Comparison of ENCODE assay signal across 14 cellular contexts in the genomic region with DNA sequence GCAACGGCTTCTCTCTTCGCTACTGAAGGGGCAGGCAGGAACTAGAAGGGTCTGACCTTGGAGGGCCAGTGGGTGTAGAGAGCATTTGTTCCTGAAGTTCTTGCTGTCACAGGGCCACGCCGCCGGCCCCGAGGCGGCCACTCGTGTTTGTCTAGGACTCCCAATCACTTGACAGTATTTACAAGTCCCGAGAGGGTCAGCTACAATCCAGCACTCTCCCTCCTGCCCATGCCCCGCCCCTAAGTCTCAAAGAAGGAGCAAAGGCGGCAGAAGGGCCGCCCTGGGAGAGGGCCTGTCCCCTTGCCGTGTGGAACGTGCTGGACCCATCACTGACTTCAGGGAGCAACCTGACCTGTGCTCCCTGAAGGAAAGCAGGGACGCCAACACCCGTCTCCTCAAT.
A peak's percentile ranks its signal among the peaks of the same experiment; 100 is the strongest.
DNase-seq lines count a peak whose midpoint lies in the region; ATAC-seq and TF ChIP-seq lines count a peak whose summit lies in the region.
"Had no signal": no experiment of that assay in that cellular context is flagged by ENCODE, and none has a peak within 500 bp of the region (broad histone marks: within the 10 kb centered on the region; RNA-seq: fewer than 3 reads in every experiment).

No MANE protein-coding gene starts in this region.

- H3K27me3 ChIP-seq in left lung: no peaks in the 10 kb centered on the region

- H3K9me3 Mint-ChIP-seq in HFFc6: no peaks in the 10 kb centered on the region
- H3K9me3 Mint-ChIP-seq in stimulated activated effector memory CD8-positive, alpha-beta T cell treated with anti-CD3 and anti-CD28 coated beads, Interleukin-12 subunit alpha, Interleukin-12 subunit beta, amount 100 ng/mL, for 72 hours: no peaks in the 10 kb centered on the region

- peaks cover 41% of the 10 kb centered on the region for H3K4me1 Mint-ChIP-seq in HFFc6 (ENCODE audit: low read depth)
- peaks cover 16% of the 10 kb centered on the region for H3K4me1 Mint-ChIP-seq in stimulated activated effector memory CD8-positive, alpha-beta T cell treated with anti-CD3 and anti-CD28 coated beads, Interleukin-12 subunit alpha, Interleukin-12 subunit beta, amount 100 ng/mL, for 72 hours

- 0 out of 2 replicates have a peak overlapping the region, but pooled peaks have one; percentile 7 for H3K27ac Mint-ChIP-seq in HFFc6
- peak overlapping the region; percentile 81 for H3K27ac Mint-ChIP-seq in stimulated activated effector memory CD8-positive, alpha-beta T cell treated with anti-CD3 and anti-CD28 coated beads, Interleukin-12 subunit alpha, Interleukin-12 subunit beta, amount 100 ng/mL, for 72 hours

- H3K4me3 ChIP-seq in left lung: no peak overlapping the region

- ATAC-seq in left lung: peak; percentile 74
- ATAC-seq in stimulated activated effector memory CD8-positive, alpha-beta T cell treated with anti-CD3 and anti-CD28 coated beads, Interleukin-12 subunit alpha, Interleukin-12 subunit beta, amount 100 ng/mL, for 72 hours: no peak
- ATAC-seq in GM18868 (IDR thresholded peaks at IDR 0.05; ENCODE audit: unreplicated experiment): no peak

- intact Hi-C loops in left lung (cut with DNase I): no loop called here

- no peak overlapping the region; the same call in 1 of the 2 replicates for H3K4me3 Mint-ChIP-seq in HFFc6
- H3K4me3 Mint-ChIP-seq in stimulated activated effector memory CD8-positive, alpha-beta T cell treated with anti-CD3 and anti-CD28 coated beads, Interleukin-12 subunit alpha, Interleukin-12 subunit beta, amount 100 ng/mL, for 72 hours: no peak overlapping the region

- H3K4me1 ChIP-seq in left lung: peaks cover 6% of the 10 kb centered on the region in 2 donors

- H3K27me3 Mint-ChIP-seq in HFFc6 (ENCODE audit: insufficient read depth): peaks cover 18% of the 10 kb centered on the region

- DNase-seq in HFFc6: no peak
- DNase-seq in SK-MEL-5 (ENCODE audit: low read depth, low spot score): peak; percentile 36
- DNase-seq in left lung: peak in 1 of 2 donors; percentile 44
- no peak for DNase-seq in stimulated activated effector memory CD8-positive, alpha-beta T cell treated with anti-CD3 and anti-CD28 coated beads, Interleukin-12 subunit alpha, Interleukin-12 subunit beta, amount 100 ng/mL, for 72 hours (ENCODE audit: low spot score in 2 of 2)
- DNase-seq in NCI-H524 treated with DMSO at 0.1 percent for 48 hours (lab: John Stamatoyannopoulos, UW): no peak
- no peak for DNase-seq in activated gamma-delta T cell treated with Interleukin-2 at 50 U/mL for 16 hours
- no peak for DNase-seq in HuH-7.5 (ENCODE audit: low spot score)
- DNase-seq: DND-41, H7, NCI-H187 treated with DMSO at 0.1 percent for 48 hours, NCI-H69 had no signal

- TF ChIP-seq CTCF in HFFc6 (IDR thresholded peaks at IDR 0.05) (no peak), left lung (IDR thresholded peaks at IDR 0.05) (no peak)

- in situ Hi-C loops in SK-MEL-5 (cut with HindIII; ENCODE audit: low pct_unique_long_range_greater_than_20kb, low sequenced_read_pairs): no loop called here

- H3K27ac ChIP-seq in left lung: peak overlapping the region in 1 of 2 donors; percentile 4
- H3K27ac ChIP-seq: C4-2B, HL-60 had no signal

- peaks cover 0 to 96% of the 10 kb centered on the region in 2 donors for H3K36me3 ChIP-seq in left lung

- peaks cover 35% of the 10 kb centered on the region for H3K36me3 Mint-ChIP-seq in HFFc6 (ENCODE audit: low read depth)
- peaks cover 100% of the 10 kb centered on the region for H3K36me3 Mint-ChIP-seq in stimulated activated effector memory CD8-positive, alpha-beta T cell treated with anti-CD3 and anti-CD28 coated beads, Interleukin-12 subunit alpha, Interleukin-12 subunit beta, amount 100 ng/mL, for 72 hours

- no peaks in the 10 kb centered on the region for H3K9me3 ChIP-seq in left lung
